21 cellular contexts compared by ENCODE assay signal in genomic region chr2:221924551-221924950, GRCh38.
"Had no signal": no experiment of that assay in that cellular context is flagged by ENCODE, and none has a peak within 500 bp of the region (broad histone marks: within the 10 kb centered on the region; RNA-seq: fewer than 3 reads in every experiment).

No MANE protein-coding gene starts in this region.

- ATAC-seq: HepG2 had no signal

- DNase-seq: IMR-90, Karpas-422, KG1, MG63, NCI-H1092, NCI-H1436, NCI-H187, NCI-H2029, NCI-H2081 treated with DMSO at 0.1 percent for 48 hours, NCI-H2171, NCI-H226, NCI-H446, NCI-H510A, NCI-H524 treated with DMSO at 0.1 percent for 48 hours, NCI-H69, NCI-H774, Right ventricle myocardium superior, RPMI8226, SIG-M5, SK-N-SH had no signal
